In genomic region chr12:7092229-7092985, GRCh38 we compare ENCODE assay signal across 8 cellular contexts. TPM values are rescaled to one million over a fixed set of nuclear protein-coding genes. Genes with fewer than 3 reads are reported as not detected.
A peak's percentile ranks its signal among the peaks of the same experiment; 100 is the strongest.
DNase-seq lines count a peak whose midpoint lies in the region; ATAC-seq and TF ChIP-seq lines count a peak whose summit lies in the region.

Gene C1R, minus strand, starts transcription at chr12:7092445. Its CDS starts 57 bp downstream, at chr12:7092388.

- peaks cover 8% of the 10 kb centered on the region for H3K4me1 Mint-ChIP-seq in activated CD4-positive, alpha-beta T cell treated with anti-CD3 and anti-CD28 coated beads, Interleukin-2, amount 10 ng/mL, durations not matched to agents 7 days and 5 days
- peaks cover 24% of the 10 kb centered on the region for H3K4me1 Mint-ChIP-seq in dendritic cell treated with granulocyte-macrophage colony-stimulating factor and Interleukin-4, amounts not matched to agents 40 ng/mL and 50 ng/mL, for 4 days (ENCODE audit: low read depth)

- peak within 1 kb of the TSS; percentile 28 to 50 for H3K4me3 ChIP-seq in left lung

- H3K9me3 Mint-ChIP-seq in activated CD4-positive, alpha-beta T cell treated with anti-CD3 and anti-CD28 coated beads, Interleukin-2, amount 10 ng/mL, durations not matched to agents 7 days and 5 days: no peaks in the 10 kb centered on the region
- no peaks in the 10 kb centered on the region for H3K9me3 Mint-ChIP-seq in dendritic cell treated with granulocyte-macrophage colony-stimulating factor and Interleukin-4, amounts not matched to agents 40 ng/mL and 50 ng/mL, for 4 days

- intact Hi-C loops in dendritic cell treated with granulocyte-macrophage colony-stimulating factor and Interleukin-4, amounts not matched to agents 40 ng/mL and 50 ng/mL, for 4 days (cut with micrococcal nuclease): loop anchor here (5.0 kb wide), 1 partner anchor 35 kb away; no protein-coding TSS in a partner anchor
- intact Hi-C loops in left lung (cut with DNase I): loop anchor here in 1 of 2 donors (10.0 kb wide), 1 partner anchor 168 kb away; the partner anchor contains the start of gene ATN1

- no peaks in the 10 kb centered on the region for H3K36me3 Mint-ChIP-seq in activated CD4-positive, alpha-beta T cell treated with anti-CD3 and anti-CD28 coated beads, Interleukin-2, amount 10 ng/mL, durations not matched to agents 7 days and 5 days (ENCODE audit: low read depth)
- H3K36me3 Mint-ChIP-seq in dendritic cell treated with granulocyte-macrophage colony-stimulating factor and Interleukin-4, amounts not matched to agents 40 ng/mL and 50 ng/mL, for 4 days (ENCODE audit: low read depth): peaks cover 7% of the 10 kb centered on the region

- H3K4me3 Mint-ChIP-seq in activated CD4-positive, alpha-beta T cell treated with anti-CD3 and anti-CD28 coated beads, Interleukin-2, amount 10 ng/mL, durations not matched to agents 7 days and 5 days: peak within 1 kb of the TSS; percentile 71
- peak within 1 kb of the TSS; percentile 81 for H3K4me3 Mint-ChIP-seq in dendritic cell treated with granulocyte-macrophage colony-stimulating factor and Interleukin-4, amounts not matched to agents 40 ng/mL and 50 ng/mL, for 4 days

- peaks cover 0 to 34% of the 10 kb centered on the region in 2 donors for H3K36me3 ChIP-seq in left lung

- CTCF ChIA-PET in activated CD4-positive, alpha-beta T cell treated with anti-CD3 and anti-CD28 coated beads, Interleukin-2, amount 10 ng/mL, durations not matched to agents 7 days and 5 days (lab: Charles Lee): interaction anchor here (0.9 to 2.9 kb wide), 3 partner anchors 16 to 49 kb away, joined by 3 to 18 read pairs (median 4); partner anchors contain the start of gene C1RL

- H3K9me3 ChIP-seq in left lung: no peaks in the 10 kb centered on the region

- peak within 1 kb of the TSS; percentile 80 for H3K27ac Mint-ChIP-seq in activated CD4-positive, alpha-beta T cell treated with anti-CD3 and anti-CD28 coated beads, Interleukin-2, amount 10 ng/mL, durations not matched to agents 7 days and 5 days
- peak within 1 kb of the TSS; percentile 58 for H3K27ac Mint-ChIP-seq in dendritic cell treated with granulocyte-macrophage colony-stimulating factor and Interleukin-4, amounts not matched to agents 40 ng/mL and 50 ng/mL, for 4 days

- TF ChIP-seq CTCF in left lung (IDR thresholded peaks at IDR 0.05): peak; percentile 81 to 92

- peaks cover 0 to 20% of the 10 kb centered on the region in 2 donors for H3K4me1 ChIP-seq in left lung

- peak within 1 kb of the TSS; percentile 47 to 77 for H3K27ac ChIP-seq in left lung

- POLR2A ChIA-PET in activated CD4-positive, alpha-beta T cell treated with anti-CD3 and anti-CD28 coated beads, Interleukin-2, amount 10 ng/mL, durations not matched to agents 7 days and 5 days (lab: Charles Lee): no interaction called here

- DNase-seq in NCI-H510A treated with DMSO at 0.1 percent for 48 hours (lab: John Stamatoyannopoulos, UW) (peak; percentile 19), NCI-H510A (lab: John Stamatoyannopoulos, UW) (no peak), NCI-H2107 treated with DMSO at 0.1 percent for 48 hours (lab: John Stamatoyannopoulos, UW; ENCODE audit: unreplicated experiment) (peak; percentile 53), left lung (peak; percentile 77 to 88)
- peak; percentile 80 for DNase-seq in activated CD4-positive, alpha-beta T cell treated with anti-CD3 and anti-CD28 coated beads, Interleukin-2, amount 10 ng/mL, durations not matched to agents 7 days and 5 days
- DNase-seq in stimulated activated CD4-positive, alpha-beta T cell treated with anti-CD3 and anti-CD28 coated beads, Interleukin-2, amount 100 ng/mL, for 4 hours (ENCODE audit: low read depth): peak; percentile 52

- H3K27me3 Mint-ChIP-seq in activated CD4-positive, alpha-beta T cell treated with anti-CD3 and anti-CD28 coated beads, Interleukin-2, amount 10 ng/mL, durations not matched to agents 7 days and 5 days: peaks cover 4% of the 10 kb centered on the region
- peaks cover 34% of the 10 kb centered on the region for H3K27me3 Mint-ChIP-seq in dendritic cell treated with granulocyte-macrophage colony-stimulating factor and Interleukin-4, amounts not matched to agents 40 ng/mL and 50 ng/mL, for 4 days

- no peaks in the 10 kb centered on the region for H3K27me3 ChIP-seq in left lung

- ATAC-seq in left lung (peak; percentile 79), HG02588 (IDR thresholded peaks at IDR 0.05; ENCODE audit: unreplicated experiment) (no peak)

RNA-seq across cellular contexts. Expression of gene C1R, which starts in this region (rescaled TPM):
- total RNA-seq in activated CD4-positive, alpha-beta T cell treated with anti-CD3 and anti-CD28 coated beads, Interleukin-2, amount 10 ng/mL, durations not matched to agents 7 days and 5 days: 1 to 10 TPM; 2.2 to 3.5 TPM
- 100 to 1,000 TPM; 403 to 693 TPM for total RNA-seq in left lung

Comparison
In these comparisons a context has a peak if more than half of its experiments do, and no peak if none do; other contexts are left out.
1. RNA of gene C1R (total RNA-seq): 403 to 693 TPM in left lung; 2.2 to 3.5 TPM in activated CD4-positive, alpha-beta T cell treated with anti-CD3 and anti-CD28 coated beads, Interleukin-2, amount 10 ng/mL, durations not matched to agents 7 days and 5 days; every median in the first group is over 10 times any median in the second.